In the genomic region with DNA sequence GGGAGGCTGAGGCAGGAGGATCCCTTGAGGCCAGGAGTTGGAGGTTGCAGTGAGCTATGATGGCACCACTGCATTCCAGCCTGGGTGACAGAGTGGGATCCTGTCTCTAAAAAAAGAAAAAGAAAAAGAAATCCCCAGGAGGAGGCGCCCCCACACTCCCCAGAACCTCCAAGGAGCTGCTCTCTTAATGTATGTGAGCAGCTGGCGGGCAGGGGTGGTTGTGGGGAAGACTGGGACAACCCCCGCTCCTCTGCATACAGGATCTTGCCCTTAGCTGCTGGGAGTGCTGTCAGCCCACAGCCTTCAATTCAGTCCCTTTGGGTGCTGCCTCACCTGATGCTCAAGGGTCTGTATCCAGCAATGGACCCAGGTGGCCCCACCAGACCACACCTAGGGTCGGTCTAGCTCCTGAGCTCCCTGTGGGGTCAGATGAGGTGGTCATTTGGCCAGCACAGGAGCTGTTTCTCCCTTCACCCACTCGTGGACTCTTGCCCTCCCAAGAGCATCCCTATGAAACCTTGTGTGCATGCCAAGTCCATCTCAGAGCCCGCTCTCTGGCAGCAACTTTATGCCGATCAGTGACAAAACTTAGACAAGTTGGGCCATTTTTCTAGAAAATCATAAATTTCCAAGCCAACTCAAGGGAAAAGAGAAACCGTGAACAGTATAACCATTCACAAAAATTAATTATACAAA, we compare ENCODE assay signal across 1 cellular context.
TF ChIP-seq lines count a peak whose summit lies in the region.

No MANE protein-coding gene starts in this region.

TF ChIP-seq in K562, 482 proteins besides CTCF, POLR2A, EP300 and RAD21:
- TF ChIP-seq THRA (IDR thresholded peaks at IDR 0.05), result no peak
- no peak for TF ChIP-seq ATF1 (CRISPR knock-in tag; IDR thresholded peaks at IDR 0.05)
- no peak for TF ChIP-seq ATF1 (tag; IDR thresholded peaks at IDR 0.05)
- TF ChIP-seq BACH1 (tag; IDR thresholded peaks at IDR 0.05), result no peak
- no peak for TF ChIP-seq NCOA1 (IDR thresholded peaks at IDR 0.05; ENCODE audit: low read depth)
- TF ChIP-seq, protein P1, sequence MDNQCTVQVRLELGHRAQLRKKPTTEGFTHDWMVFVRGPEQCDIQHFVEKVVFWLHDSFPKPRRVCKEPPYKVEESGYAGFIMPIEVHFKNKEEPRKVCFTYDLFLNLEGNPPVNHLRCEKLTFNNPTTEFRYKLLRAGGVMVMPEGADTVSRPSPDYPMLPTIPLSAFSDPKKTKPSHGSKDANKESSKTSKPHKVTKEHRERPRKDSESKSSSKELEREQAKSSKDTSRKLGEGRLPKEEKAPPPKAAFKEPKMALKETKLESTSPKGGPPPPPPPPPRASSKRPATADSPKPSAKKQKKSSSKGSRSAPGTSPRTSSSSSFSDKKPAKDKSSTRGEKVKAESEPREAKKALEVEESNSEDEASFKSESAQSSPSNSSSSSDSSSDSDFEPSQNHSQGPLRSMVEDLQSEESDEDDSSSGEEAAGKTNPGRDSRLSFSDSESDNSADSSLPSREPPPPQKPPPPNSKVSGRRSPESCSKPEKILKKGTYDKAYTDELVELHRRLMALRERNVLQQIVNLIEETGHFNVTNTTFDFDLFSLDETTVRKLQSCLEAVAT (IDR thresholded peaks at IDR 0.05), result no peak
- no peak for TF ChIP-seq NRF1 (conservative IDR thresholded peaks at IDR 0.05 in 1 of 2, IDR thresholded peaks at IDR 0.05 in 1 of 2)
- TF ChIP-seq SRSF3 (IDR thresholded peaks at IDR 0.05; ENCODE audit: insufficient read depth, low read length), result no peak
- TF ChIP-seq JUND (IDR thresholded peaks at IDR 0.05; ENCODE audit: borderline replicate concordance, low read depth, low read length), result no peak
- TF ChIP-seq JUND (tag; IDR thresholded peaks at IDR 0.05; ENCODE audit: borderline replicate concordance, low read depth, low read length), result no peak
- TF ChIP-seq MCM5 (IDR thresholded peaks at IDR 0.05; ENCODE audit: low read depth), result no peak
- TF ChIP-seq CHD1 (IDR thresholded peaks at IDR 0.05; ENCODE audit: low read length), result no peak
- TF ChIP-seq, protein P2, sequence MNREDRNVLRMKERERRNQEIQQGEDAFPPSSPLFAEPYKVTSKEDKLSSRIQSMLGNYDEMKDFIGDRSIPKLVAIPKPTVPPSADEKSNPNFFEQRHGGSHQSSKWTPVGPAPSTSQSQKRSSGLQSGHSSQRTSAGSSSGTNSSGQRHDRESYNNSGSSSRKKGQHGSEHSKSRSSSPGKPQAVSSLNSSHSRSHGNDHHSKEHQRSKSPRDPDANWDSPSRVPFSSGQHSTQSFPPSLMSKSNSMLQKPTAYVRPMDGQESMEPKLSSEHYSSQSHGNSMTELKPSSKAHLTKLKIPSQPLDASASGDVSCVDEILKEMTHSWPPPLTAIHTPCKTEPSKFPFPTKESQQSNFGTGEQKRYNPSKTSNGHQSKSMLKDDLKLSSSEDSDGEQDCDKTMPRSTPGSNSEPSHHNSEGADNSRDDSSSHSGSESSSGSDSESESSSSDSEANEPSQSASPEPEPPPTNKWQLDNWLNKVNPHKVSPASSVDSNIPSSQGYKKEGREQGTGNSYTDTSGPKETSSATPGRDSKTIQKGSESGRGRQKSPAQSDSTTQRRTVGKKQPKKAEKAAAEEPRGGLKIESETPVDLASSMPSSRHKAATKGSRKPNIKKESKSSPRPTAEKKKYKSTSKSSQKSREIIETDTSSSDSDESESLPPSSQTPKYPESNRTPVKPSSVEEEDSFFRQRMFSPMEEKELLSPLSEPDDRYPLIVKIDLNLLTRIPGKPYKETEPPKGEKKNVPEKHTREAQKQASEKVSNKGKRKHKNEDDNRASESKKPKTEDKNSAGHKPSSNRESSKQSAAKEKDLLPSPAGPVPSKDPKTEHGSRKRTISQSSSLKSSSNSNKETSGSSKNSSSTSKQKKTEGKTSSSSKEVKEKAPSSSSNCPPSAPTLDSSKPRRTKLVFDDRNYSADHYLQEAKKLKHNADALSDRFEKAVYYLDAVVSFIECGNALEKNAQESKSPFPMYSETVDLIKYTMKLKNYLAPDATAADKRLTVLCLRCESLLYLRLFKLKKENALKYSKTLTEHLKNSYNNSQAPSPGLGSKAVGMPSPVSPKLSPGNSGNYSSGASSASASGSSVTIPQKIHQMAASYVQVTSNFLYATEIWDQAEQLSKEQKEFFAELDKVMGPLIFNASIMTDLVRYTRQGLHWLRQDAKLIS (CRISPR knock-in tag; IDR thresholded peaks at IDR 0.05), result no peak
- no peak for TF ChIP-seq ZNF384 (IDR thresholded peaks at IDR 0.05; ENCODE audit: low read depth, low read length)
- TF ChIP-seq FUS (optimal IDR thresholded peaks at IDR 0.05; ENCODE audit: low read depth, low read length), result no peak
- no peak for TF ChIP-seq ZNF324 (CRISPR knock-in tag; IDR thresholded peaks at IDR 0.05)
- TF ChIP-seq, protein P3, sequence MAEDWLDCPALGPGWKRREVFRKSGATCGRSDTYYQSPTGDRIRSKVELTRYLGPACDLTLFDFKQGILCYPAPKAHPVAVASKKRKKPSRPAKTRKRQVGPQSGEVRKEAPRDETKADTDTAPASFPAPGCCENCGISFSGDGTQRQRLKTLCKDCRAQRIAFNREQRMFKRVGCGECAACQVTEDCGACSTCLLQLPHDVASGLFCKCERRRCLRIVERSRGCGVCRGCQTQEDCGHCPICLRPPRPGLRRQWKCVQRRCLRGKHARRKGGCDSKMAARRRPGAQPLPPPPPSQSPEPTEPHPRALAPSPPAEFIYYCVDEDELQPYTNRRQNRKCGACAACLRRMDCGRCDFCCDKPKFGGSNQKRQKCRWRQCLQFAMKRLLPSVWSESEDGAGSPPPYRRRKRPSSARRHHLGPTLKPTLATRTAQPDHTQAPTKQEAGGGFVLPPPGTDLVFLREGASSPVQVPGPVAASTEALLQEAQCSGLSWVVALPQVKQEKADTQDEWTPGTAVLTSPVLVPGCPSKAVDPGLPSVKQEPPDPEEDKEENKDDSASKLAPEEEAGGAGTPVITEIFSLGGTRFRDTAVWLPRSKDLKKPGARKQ (CRISPR knock-in tag; IDR thresholded peaks at IDR 0.05), result no peak
